ENCODE assay signal across 9 cellular contexts in the genomic region with DNA sequence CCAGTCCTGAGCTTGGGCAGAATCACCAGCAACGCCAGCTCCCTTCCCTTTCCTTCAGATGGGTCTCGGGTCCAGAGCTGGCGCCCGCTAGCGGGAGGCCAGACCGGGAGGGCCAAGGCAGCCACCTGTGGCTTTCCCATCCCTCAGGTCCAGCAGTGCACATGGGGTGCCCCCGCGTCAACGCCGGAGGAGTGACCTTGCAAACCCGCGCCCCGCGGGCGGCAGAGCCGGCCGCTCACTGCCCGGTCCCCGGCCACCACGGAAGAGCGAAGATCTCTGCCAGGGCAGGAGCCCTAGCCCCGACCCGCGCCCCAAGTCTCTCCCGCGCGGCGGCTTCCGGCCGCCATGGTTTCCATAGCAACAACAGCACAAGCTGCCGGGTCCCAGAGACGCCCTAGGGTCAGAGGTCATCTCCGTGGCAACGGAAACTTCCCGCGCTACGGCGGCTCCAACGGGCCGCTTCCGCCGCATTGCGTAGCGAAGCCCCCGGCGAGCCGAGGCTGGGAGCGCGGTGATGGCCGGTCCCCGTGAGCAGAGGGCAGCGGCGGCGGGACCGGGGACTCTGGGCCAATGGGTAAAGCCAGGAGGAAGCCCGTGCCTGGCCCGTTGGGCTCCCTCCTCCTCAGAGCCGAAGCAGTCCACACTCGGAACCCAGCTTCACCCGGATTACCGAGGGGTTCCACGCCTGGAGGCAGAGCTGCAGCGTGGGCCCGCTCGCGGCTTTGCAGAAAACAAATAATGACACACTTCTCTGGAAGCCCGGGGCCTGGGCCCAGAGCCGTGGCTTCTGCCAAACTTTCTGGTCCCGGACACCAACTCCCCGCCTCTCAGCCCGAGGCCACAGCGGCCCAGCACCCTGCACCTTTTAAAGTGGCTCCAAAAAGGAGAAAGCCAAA. TPM values are rescaled to one million over a fixed set of nuclear protein-coding genes. Genes with fewer than 3 reads are reported as not detected.
DNase-seq lines count a peak whose midpoint lies in the region; ATAC-seq and TF ChIP-seq lines count a peak whose summit lies in the region.
"Had no signal": no experiment of that assay in that cellular context is flagged by ENCODE, and none has a peak within 500 bp of the region (broad histone marks: within the 10 kb centered on the region; RNA-seq: fewer than 3 reads in every experiment).

No MANE protein-coding gene starts in this region.

- H3K4me2 ChIP-seq in neural progenitor cell = peak overlapping the region; percentile 78

- peak overlapping the region; percentile 82 for H3K27ac Mint-ChIP-seq in CD8-positive, alpha-beta T cell
- H3K27ac Mint-ChIP-seq in neural progenitor cell = peak overlapping the region; percentile 90

- peak overlapping the region; percentile 88 for H3K4me3 Mint-ChIP-seq in CD8-positive, alpha-beta T cell
- peak overlapping the region; percentile 89 for H3K4me3 Mint-ChIP-seq in neural progenitor cell

- H3K27me3 ChIP-seq in CD8-positive, alpha-beta T cell (ENCODE audit: insufficient read depth, low read length) = peaks cover 1% of the 10 kb centered on the region
- H3K27me3 ChIP-seq in Panc1 (ENCODE audit: control insufficient read depth, insufficient read depth, low read length) (no peaks in the 10 kb centered on the region; the same call in 1 of the 2 replicates), gastroesophageal sphincter (peaks cover 1% of the 10 kb centered on the region), neural progenitor cell (peaks cover 37% of the 10 kb centered on the region), stomach (peaks cover 0 to 3% (median 2%) of the 10 kb centered on the region in 3 donors)

- TF ChIP-seq EP300 in gastroesophageal sphincter (IDR thresholded peaks at IDR 0.05) = no peak
- TF ChIP-seq EP300 in stomach (IDR thresholded peaks at IDR 0.05) = no peak

- peaks cover 8% of the 10 kb centered on the region for H3K79me2 ChIP-seq in neural progenitor cell (ENCODE audit: low read depth)

- peak overlapping the region; percentile 57 for H3K9ac ChIP-seq in neural progenitor cell

- TF ChIP-seq POLR2A in gastroesophageal sphincter (IDR thresholded peaks at IDR 0.05) = peak in 1 of 2 donors; percentile 31
- no peak for TF ChIP-seq POLR2A in stomach (IDR thresholded peaks at IDR 0.05)

- H3K4me1 ChIP-seq in CD8-positive, alpha-beta T cell (ENCODE audit: insufficient read depth, low read length) = peaks cover 14% of the 10 kb centered on the region
- H3K4me1 ChIP-seq in Panc1 (ENCODE audit: control insufficient read depth, insufficient read depth, low read length) (no peaks in the 10 kb centered on the region), gastroesophageal sphincter (peaks cover 0 to 21% (median 3%) of the 10 kb centered on the region in 3 donors), neural progenitor cell (peaks cover 9% of the 10 kb centered on the region), stomach (peaks cover 0 to 18% (median 12%) of the 10 kb centered on the region in 4 donors)

- intact Hi-C loops in CD8-positive, alpha-beta T cell (cut with DNase I, micrococcal nuclease) = loop anchor here (1.0 to 10.0 kb wide), 9 partner anchors 202 to 1720 kb away; a partner anchor contains a TSS
- intact Hi-C loops in Panc1 (cut with micrococcal nuclease; ENCODE audit: unreplicated experiment) = loop anchor here (10.0 kb wide), 1 partner anchor 160 kb away; no protein-coding TSS in a partner anchor
- intact Hi-C loops in stomach (cut with DNase I; ENCODE audit: low total_unique reads) = no loop called here

- 0% methylated on average over 8 of the region's 72 CpGs; no CpG with 5 or more reads in 1 of the 2 donors for WGBS in gastroesophageal sphincter (ENCODE audit: low coverage in 1 of 2), 2 donors
- 1 to 2% (median 1%) methylated on average over 34 to 72 of the region's 72 CpGs for WGBS in stomach, 5 donors

- peaks cover 3% of the 10 kb centered on the region for H3F3A ChIP-seq in neural progenitor cell (ENCODE audit: low read depth)

- H3K4me3 ChIP-seq in CD8-positive, alpha-beta T cell (ENCODE audit: low read depth, low read length) = peak overlapping the region; percentile 96
- H3K4me3 ChIP-seq in Panc1 (ENCODE audit: low read depth in 2 of 2, low read length in 2 of 2) (peak overlapping the region; percentile 71 to 82), gastroesophageal sphincter (peak overlapping the region; percentile 74 to 85), neural progenitor cell (peak overlapping the region; percentile 83), stomach (peak overlapping the region; percentile 77 to 89 (median 86))

- H3K27me3 Mint-ChIP-seq in CD8-positive, alpha-beta T cell (ENCODE audit: low read depth) = peaks cover 12% of the 10 kb centered on the region
- peaks cover 3% of the 10 kb centered on the region for H3K27me3 Mint-ChIP-seq in neural progenitor cell (ENCODE audit: insufficient read depth, low read depth)

- peak overlapping the region; percentile 91 for H2AFZ ChIP-seq in neural progenitor cell (replicated peaks)

- peaks cover 8% of the 10 kb centered on the region for H3K4me1 Mint-ChIP-seq in CD8-positive, alpha-beta T cell (ENCODE audit: low read depth)
- peaks cover 15% of the 10 kb centered on the region for H3K4me1 Mint-ChIP-seq in neural progenitor cell

- peak; percentile 88 to 98 (median 97) for DNase-seq in CD8-positive, alpha-beta T cell
- DNase-seq in HS-27A (ENCODE audit: low read depth) (peak; percentile 30), Panc1 (ENCODE audit: low read depth, low spot score) (peak; percentile 17), neural progenitor cell (ENCODE audit: low spot score) (peak; percentile 98), stomach (peak; percentile 90)
- peak; percentile 91 for DNase-seq in activated gamma-delta T cell treated with anti-CD3 and anti-CD28 coated beads, Interleukin-2, amount 50 U/mL, for 16 hours (ENCODE audit: low read depth)

- H3K9me3 Mint-ChIP-seq in CD8-positive, alpha-beta T cell = no peaks in the 10 kb centered on the region
- peaks cover 3% of the 10 kb centered on the region for H3K9me3 Mint-ChIP-seq in neural progenitor cell

- ATAC-seq in CD8-positive, alpha-beta T cell = peak; percentile 90
- ATAC-seq in GM19467 (IDR thresholded peaks at IDR 0.05; ENCODE audit: unreplicated experiment) (peak; percentile 98), Panc1 (peak; percentile 92), gastroesophageal sphincter (peak; percentile 93)

- POLR2A ChIA-PET in CD8-positive, alpha-beta T cell (lab: Charles Lee) = interaction anchor here (1.0 to 1.9 kb wide), 4 partner anchors 9 to 452 kb away, joined by 3 to 7 read pairs (median 4); a partner anchor contains a TSS
- POLR2A ChIA-PET in Panc1 (lab: Charles Lee) = no interaction called here

- H3K9me3 ChIP-seq in CD8-positive, alpha-beta T cell (ENCODE audit: low read length) = no peaks in the 10 kb centered on the region
- no peaks in the 10 kb centered on the region for H3K9me3 ChIP-seq in Panc1 (ENCODE audit: control insufficient read depth, insufficient read depth, low read depth, low read length)
- H3K9me3 ChIP-seq in gastroesophageal sphincter = no peaks in the 10 kb centered on the region
- H3K9me3 ChIP-seq in neural progenitor cell (ENCODE audit: low read depth) = no peaks in the 10 kb centered on the region
- H3K9me3 ChIP-seq in stomach = no peaks in the 10 kb centered on the region

- in situ Hi-C loops in Panc1 (cut with HindIII; ENCODE audit: low pct_unique_long_range_greater_than_20kb, low sequenced_read_pairs) = no loop called here

- no peaks in the 10 kb centered on the region for H4K20me1 ChIP-seq in neural progenitor cell (ENCODE audit: low read depth)

- no peaks in the 10 kb centered on the region for H3K36me3 Mint-ChIP-seq in CD8-positive, alpha-beta T cell
- peaks cover 5% of the 10 kb centered on the region for H3K36me3 Mint-ChIP-seq in neural progenitor cell

- no peaks in the 10 kb centered on the region for H3K36me3 ChIP-seq in CD8-positive, alpha-beta T cell (ENCODE audit: insufficient read depth, low read length)
- H3K36me3 ChIP-seq in Panc1 (ENCODE audit: control insufficient read depth, insufficient read depth, low read length) (no peaks in the 10 kb centered on the region), gastroesophageal sphincter (no peaks in the 10 kb centered on the region), neural progenitor cell (no peaks in the 10 kb centered on the region), stomach (no peaks in the 10 kb centered on the region)

- CTCF ChIA-PET in CD8-positive, alpha-beta T cell (lab: Charles Lee) = interaction anchor here (1.3 to 1.9 kb wide), 3 partner anchors 9 to 161 kb away, joined by 3 to 7 read pairs (median 3); no protein-coding TSS in a partner anchor
- CTCF ChIA-PET in Panc1 (lab: Charles Lee) = interaction anchor here (0.6 kb wide), 1 partner anchor 253 kb away, joined by 3 read pairs; no protein-coding TSS in a partner anchor

- no peak for TF ChIP-seq CTCF in CD8-positive, alpha-beta T cell (IDR thresholded peaks at IDR 0.05)
- TF ChIP-seq CTCF in Panc1 (IDR thresholded peaks at IDR 0.05) = peak; percentile 41
- peak in 1 of 4 experiments; percentile 50 for TF ChIP-seq CTCF in gastroesophageal sphincter (IDR thresholded peaks at IDR 0.05)
- peak; percentile 49 for TF ChIP-seq CTCF in neural progenitor cell (IDR thresholded peaks at IDR 0.05)
- TF ChIP-seq CTCF in stomach (IDR thresholded peaks at IDR 0.05) = no peak

- BruUV-seq in Panc1 (replicated peaks; lab: Mats Ljungman, UMichigan) = no TSS peak

- peak overlapping the region; percentile 76 for H3K27ac ChIP-seq in CD8-positive, alpha-beta T cell (ENCODE audit: low read depth, low read length)
- peak overlapping the region; percentile 78 for H3K27ac ChIP-seq in Panc1 (ENCODE audit: low read length)
- peak overlapping the region; percentile 3 to 90 (median 82) for H3K27ac ChIP-seq in gastroesophageal sphincter
- H3K27ac ChIP-seq in neural progenitor cell = no peak overlapping the region
- peak overlapping the region; percentile 60 to 86 (median 76) for H3K27ac ChIP-seq in stomach
- H3K27ac ChIP-seq: VCaP had no signal

RNA-seq across cellular contexts. Expression of a gene that starts 7.4 kb away (rescaled TPM):
- not detected for total RNA-seq in CD8-positive, alpha-beta T cell
- total RNA-seq in Panc1 (2021; ENCODE audit: unreplicated experiment) (0.03 TPM), gastroesophageal sphincter (1 to 10 TPM in 2 of 4 donors, under 1 TPM in 2; 0.31 to 2.0 (median 0.95) TPM), neural progenitor cell (ENCODE audit: low replicate concordance) (0.43 and 1.4 TPM in 2 replicates), stomach (1 to 10 TPM in 2 of 5 donors, under 1 TPM in 3; 0.14 to 6.6 (median 0.58) TPM)
- polyA plus RNA-seq in Panc1 (2012; ENCODE audit: insufficient read length) = 0.04 TPM
- polyA plus RNA-seq in stomach = 1 to 10 TPM in 1 of 3 donors, under 1 TPM in 2; 0.08 to 1.4 (median 0.50) TPM

Comparison
In these comparisons a context has a peak if more than half of its experiments do, and no peak if none do; other contexts are left out.
1. DNase-seq: peak in every context shown above with its lines; median percentile 98 in neural progenitor cell; 97 in CD8-positive, alpha-beta T cell; 91 in activated gamma-delta T cell treated with anti-CD3 and anti-CD28 coated beads, Interleukin-2, amount 50 U/mL, for 16 hours; 90 in stomach; 30 in HS-27A; 17 in Panc1.
2. CTCF ChIP-seq: peak in Panc1 (single experiment) and neural progenitor cell (single experiment); none in CD8-positive, alpha-beta T cell (single experiment) and stomach (0 of 7).
3. Peak in every context shown above with its lines, with median percentiles within 50 percentile points of each other: ATAC-seq and H3K4me3 ChIP-seq.